12 cellular contexts compared by ENCODE assay signal in genomic region chr19:29672319-29672932, GRCh38. TPM values are rescaled to one million over a fixed set of nuclear protein-coding genes. Genes with fewer than 3 reads are reported as not detected.
DNase-seq lines count a peak whose midpoint lies in the region; ATAC-seq and TF ChIP-seq lines count a peak whose summit lies in the region.
"Had no signal": no experiment of that assay in that cellular context is flagged by ENCODE, and none has a peak within 500 bp of the region (broad histone marks: within the 10 kb centered on the region; RNA-seq: fewer than 3 reads in every experiment).

No MANE protein-coding gene starts in this region.

- H3K9me3 ChIP-seq in upper lobe of right lung: no peaks in the 10 kb centered on the region
- H3K9me3 ChIP-seq: SJCRH30 had no signal

- peak overlapping the region; percentile 17 for H3K27ac ChIP-seq in upper lobe of right lung
- H3K27ac ChIP-seq: SJCRH30 had no signal

- peak; percentile 22 for DNase-seq in cardiac septum (ENCODE audit: low spot score)
- DNase-seq in Right ventricle myocardium inferior (ENCODE audit: missing footprints): no peak
- no peak for DNase-seq in activated T-helper 1 cell treated with anti-CD3 and anti-CD28 coated beads, Interleukin-12 subunit alpha, Interleukin-12 subunit beta, Interleukin-2, Interleukin-4 antibody, amounts not matched to agents 30 ng/mL and 10 ng/mL and 1 ng/mL, durations not matched to agents 14 hours and 24 hours and 36 hours (ENCODE audit: low spot score)
- DNase-seq in mesenteric fat pad (ENCODE audit: low spot score): peak; percentile 51
- peak; percentile 25 for DNase-seq in upper lobe of right lung
- no peak for DNase-seq in chondrocyte (ENCODE audit: low spot score)
- DNase-seq in dermis blood vessel endothelial cell: no peak
- DNase-seq: AML-193, NCI-H2107 had no signal

- no peak for TF ChIP-seq CTCF in upper lobe of right lung (IDR thresholded peaks at IDR 0.05)
- TF ChIP-seq CTCF in chondrocyte (IDR thresholded peaks at IDR 0.05): no peak

- peaks cover 74% of the 10 kb centered on the region for H3K4me1 Mint-ChIP-seq in activated T-helper 1 cell treated with anti-CD3 and anti-CD28 coated beads, Interleukin-12 subunit alpha, Interleukin-12 subunit beta, Interleukin-2, Interleukin-4 antibody, amounts not matched to agents 30 ng/mL and 10 ng/mL and 1 ng/mL, durations not matched to agents 14 hours and 24 hours and 36 hours (ENCODE audit: low read depth)
- H3K4me1 Mint-ChIP-seq in chondrocyte (ENCODE audit: low read depth): peaks cover 39% of the 10 kb centered on the region
- H3K4me1 Mint-ChIP-seq: endodermal cell had no signal

- H3K9me3 Mint-ChIP-seq in activated T-helper 1 cell treated with anti-CD3 and anti-CD28 coated beads, Interleukin-12 subunit alpha, Interleukin-12 subunit beta, Interleukin-2, Interleukin-4 antibody, amounts not matched to agents 30 ng/mL and 10 ng/mL and 1 ng/mL, durations not matched to agents 14 hours and 24 hours and 36 hours: no peaks in the 10 kb centered on the region
- no peaks in the 10 kb centered on the region for H3K9me3 Mint-ChIP-seq in chondrocyte (ENCODE audit: low read depth)
- H3K9me3 Mint-ChIP-seq: endodermal cell had no signal

- no peaks in the 10 kb centered on the region for H3K27me3 ChIP-seq in upper lobe of right lung
- H3K27me3 ChIP-seq: SJCRH30 had no signal

- no peaks in the 10 kb centered on the region for H3K27me3 Mint-ChIP-seq in activated T-helper 1 cell treated with anti-CD3 and anti-CD28 coated beads, Interleukin-12 subunit alpha, Interleukin-12 subunit beta, Interleukin-2, Interleukin-4 antibody, amounts not matched to agents 30 ng/mL and 10 ng/mL and 1 ng/mL, durations not matched to agents 14 hours and 24 hours and 36 hours (ENCODE audit: insufficient read depth)
- no peaks in the 10 kb centered on the region for H3K27me3 Mint-ChIP-seq in chondrocyte (ENCODE audit: low read depth)

- H3K4me3 ChIP-seq in upper lobe of right lung: no peak overlapping the region
- H3K4me3 ChIP-seq: SJCRH30 had no signal

- peak overlapping the region; percentile 92 for H3K27ac Mint-ChIP-seq in activated T-helper 1 cell treated with anti-CD3 and anti-CD28 coated beads, Interleukin-12 subunit alpha, Interleukin-12 subunit beta, Interleukin-2, Interleukin-4 antibody, amounts not matched to agents 30 ng/mL and 10 ng/mL and 1 ng/mL, durations not matched to agents 14 hours and 24 hours and 36 hours
- H3K27ac Mint-ChIP-seq in chondrocyte (ENCODE audit: unreplicated experiment): no peak overlapping the region
- H3K27ac Mint-ChIP-seq: endodermal cell had no signal

- H3K36me3 Mint-ChIP-seq in activated T-helper 1 cell treated with anti-CD3 and anti-CD28 coated beads, Interleukin-12 subunit alpha, Interleukin-12 subunit beta, Interleukin-2, Interleukin-4 antibody, amounts not matched to agents 30 ng/mL and 10 ng/mL and 1 ng/mL, durations not matched to agents 14 hours and 24 hours and 36 hours (ENCODE audit: low read depth): peaks cover 59% of the 10 kb centered on the region
- peaks cover 15% of the 10 kb centered on the region for H3K36me3 Mint-ChIP-seq in chondrocyte (ENCODE audit: low read depth)

- ATAC-seq in Right ventricle myocardium inferior: no peak
- ATAC-seq in upper lobe of right lung: no peak
- no peak for ATAC-seq in GM18517 (IDR thresholded peaks at IDR 0.05; ENCODE audit: unreplicated experiment)

- H3K36me3 ChIP-seq in upper lobe of right lung: peaks cover 36% of the 10 kb centered on the region
- H3K36me3 ChIP-seq: SJCRH30 had no signal

- intact Hi-C loops in cardiac septum (cut with DNase I) (no loop called here), Right ventricle myocardium inferior (cut with DNase I) (no loop called here), upper lobe of right lung (cut with DNase I) (no loop called here)
- intact Hi-C loops in activated T-helper 1 cell treated with anti-CD3 and anti-CD28 coated beads, Interleukin-12 subunit alpha, Interleukin-12 subunit beta, Interleukin-2, Interleukin-4 antibody, amounts not matched to agents 30 ng/mL and 10 ng/mL and 1 ng/mL, durations not matched to agents 14 hours and 24 hours and 36 hours (cut with micrococcal nuclease): no loop called here

- peaks cover 61% of the 10 kb centered on the region for H3K4me1 ChIP-seq in upper lobe of right lung
- H3K4me1 ChIP-seq: SJCRH30 had no signal

- H3K4me3 Mint-ChIP-seq in activated T-helper 1 cell treated with anti-CD3 and anti-CD28 coated beads, Interleukin-12 subunit alpha, Interleukin-12 subunit beta, Interleukin-2, Interleukin-4 antibody, amounts not matched to agents 30 ng/mL and 10 ng/mL and 1 ng/mL, durations not matched to agents 14 hours and 24 hours and 36 hours: peak overlapping the region; percentile 76
- no peak overlapping the region for H3K4me3 Mint-ChIP-seq in chondrocyte (ENCODE audit: unreplicated experiment)
- H3K4me3 Mint-ChIP-seq: endodermal cell had no signal

RNA-seq across cellular contexts. Expression of gene PLEKHF1, which starts 7.2 kb away (rescaled TPM):
- 9.5 TPM for total RNA-seq in cardiac septum
- 43.6 TPM for total RNA-seq in Right ventricle myocardium inferior
- total RNA-seq in activated T-helper 1 cell treated with anti-CD3 and anti-CD28 coated beads, Interleukin-12 subunit alpha, Interleukin-12 subunit beta, Interleukin-2, Interleukin-4 antibody, amounts not matched to agents 30 ng/mL and 10 ng/mL and 1 ng/mL, durations not matched to agents 14 hours and 24 hours and 36 hours: 30.9 and 35.0 TPM in 2 replicates
- total RNA-seq in mesenteric fat pad: 9.1 TPM
- total RNA-seq in upper lobe of right lung: 17.3 TPM
- total RNA-seq in chondrocyte: 10.1 to 29.4 TPM (median 28.6 TPM) in 3 replicates
- total RNA-seq in dermis blood vessel endothelial cell: 12.3 and 14.2 TPM in 2 replicates

RNA-seq across cellular contexts. Expression of gene C19orf12, which starts 42.6 kb away (rescaled TPM):
- total RNA-seq in cardiac septum: 38.0 TPM
- 64.2 TPM for total RNA-seq in Right ventricle myocardium inferior
- total RNA-seq in activated T-helper 1 cell treated with anti-CD3 and anti-CD28 coated beads, Interleukin-12 subunit alpha, Interleukin-12 subunit beta, Interleukin-2, Interleukin-4 antibody, amounts not matched to agents 30 ng/mL and 10 ng/mL and 1 ng/mL, durations not matched to agents 14 hours and 24 hours and 36 hours: 47.9 and 50.2 TPM in 2 replicates
- total RNA-seq in mesenteric fat pad: 148 TPM
- 22.1 TPM for total RNA-seq in upper lobe of right lung
- 43.7 to 46.9 TPM (median 46.4 TPM) in 3 replicates for total RNA-seq in chondrocyte
- 25.7 and 29.8 TPM in 2 replicates for total RNA-seq in dermis blood vessel endothelial cell

Comparison
In these comparisons a context has a peak if more than half of its experiments do, and no peak if none do; other contexts are left out.
1. DNase-seq: peak in cardiac septum (single experiment), mesenteric fat pad (single experiment) and upper lobe of right lung (single experiment); none in Right ventricle myocardium inferior (single experiment), activated T-helper 1 cell treated with anti-CD3 and anti-CD28 coated beads, Interleukin-12 subunit alpha, Interleukin-12 subunit beta, Interleukin-2, Interleukin-4 antibody, amounts not matched to agents 30 ng/mL and 10 ng/mL and 1 ng/mL, durations not matched to agents 14 hours and 24 hours and 36 hours (single experiment), chondrocyte (single experiment) and dermis blood vessel endothelial cell (single experiment).